ENCODE assay signal across 1 cellular context in genomic region chr5:692530-693041, GRCh38.
TF ChIP-seq lines count a peak whose summit lies in the region.

No MANE protein-coding gene starts in this region.

TF ChIP-seq in HepG2, 621 proteins besides CTCF, POLR2A, EP300 and RAD21:
- TF ChIP-seq HNRNPLL (IDR thresholded peaks at IDR 0.05; ENCODE audit: low read depth, low read length, poor library complexity, severe bottlenecking) (peak; percentile 70), EZH2 (conservative IDR thresholded peaks at IDR 0.05; ENCODE audit: low read depth, low read length) (0 out of 2 replicates have a peak, but pooled peaks have one; percentile 46)
TF ChIP-seq in HepG2: peak in this region for 2; not testable (repeated sequence) for 619.
